In genomic region chr1:180920193-180920592, GRCh38 we compare ENCODE assay signal across 21 cellular contexts. TPM values are rescaled to one million over a fixed set of nuclear protein-coding genes. Genes with fewer than 3 reads are reported as not detected.
DNase-seq lines count a peak whose midpoint lies in the region; ATAC-seq, FAIRE-seq and TF ChIP-seq lines count a peak whose summit lies in the region.
"Had no signal": no experiment of that assay in that cellular context is flagged by ENCODE, and none has a peak within 500 bp of the region (broad histone marks: within the 10 kb centered on the region; RNA-seq: fewer than 3 reads in every experiment).

No MANE protein-coding gene starts in this region.

- no peak overlapping the region for H3K27ac ChIP-seq in BLaER1
- peak overlapping the region; percentile 57 for H3K27ac ChIP-seq in KOPT-K1 (ENCODE audit: low read depth, low read length, poor library complexity, severe bottlenecking)
- no peak overlapping the region for H3K27ac ChIP-seq in H1 (ENCODE audit: low read depth, low read length)
- no peak overlapping the region for H3K27ac ChIP-seq in neuronal stem cell (replicated peaks; ENCODE audit: low read length)
- no peak overlapping the region for H3K27ac ChIP-seq in GM23248
- H3K27ac ChIP-seq: A549, C4-2B had no signal

- H3K4me1 ChIP-seq in BLaER1 (peaks cover 69% of the 10 kb centered on the region), H1 (replicated peaks in 1 of 4; ENCODE audit: control insufficient read depth in 3 of 4, insufficient read depth in 4 of 4, low read length in 3 of 4) (peaks cover 21 to 33% (median 28%) of the 10 kb centered on the region in 4 experiments), neuronal stem cell (ENCODE audit: control insufficient read depth in 2 of 2, insufficient read depth in 1 of 2, low read depth in 1 of 2, low read length in 2 of 2) (peaks cover 32 to 33% of the 10 kb centered on the region in 2 donors), GM23248 (ENCODE audit: insufficient read depth) (no peaks in the 10 kb centered on the region)
- H3K4me1 ChIP-seq: A549 had no signal

- no peak overlapping the region for H3K56ac ChIP-seq in H1 (replicated peaks; ENCODE audit: insufficient read length, low read depth, low read length)

- peaks cover 2% of the 10 kb centered on the region for H3K23me2 ChIP-seq in H1 (ENCODE audit: low read depth, low read length)

- H3K4me3 ChIP-seq in BLaER1 (no peak overlapping the region), H1 (ENCODE audit: extremely low read depth in 1 of 4, insufficient read depth in 2 of 4, low read depth in 3 of 4, low read length in 4 of 4) (no peak overlapping the region), neuronal stem cell (ENCODE audit: low read length in 2 of 2) (no peak overlapping the region), GM23248 (no peak overlapping the region)
- H3K4me3 ChIP-seq: A549, GM23338, HAP-1 had no signal

- H3F3A ChIP-seq in GM23248 (ENCODE audit: insufficient read depth): no peaks in the 10 kb centered on the region

- H3K4me2 ChIP-seq in BLaER1: peak overlapping the region; percentile 82
- no peak overlapping the region for H3K4me2 ChIP-seq in H1 (ENCODE audit: insufficient read depth in 1 of 2, low read depth in 2 of 2, low read length in 2 of 2)
- H3K4me2 ChIP-seq in neuronal stem cell (ENCODE audit: insufficient read depth, low read length, poor library complexity, severe bottlenecking): no peak overlapping the region
- no peak overlapping the region for H3K4me2 ChIP-seq in GM23248 (ENCODE audit: unreplicated experiment)
- H3K4me2 ChIP-seq: A549, GM23338 had no signal

- CTCF ChIA-PET in H1 (lab: Charles Lee; ENCODE audit: partially characterized antibody): interaction anchor here (0.6 to 1.8 kb wide), 20 partner anchors 9 to 466 kb away, joined by 3 to 14 read pairs (median 4); partner anchors contain the start of gene KIAA1614

- H3K27me3 ChIP-seq in BLaER1 (peaks cover 17% of the 10 kb centered on the region), H1 (replicated peaks in 1 of 4; ENCODE audit: control insufficient read depth in 3 of 4, extremely low read depth in 1 of 4, insufficient read depth in 3 of 4, low read length in 3 of 4) (no peaks in the 10 kb centered on the region; a peak in 1 of 7 replicates), neuronal stem cell (ENCODE audit: control insufficient read depth in 3 of 3, insufficient read depth in 3 of 3, low read depth in 1 of 3, low read length in 3 of 3) (no peaks in the 10 kb centered on the region), GM23248 (replicated peaks; ENCODE audit: insufficient read depth) (no peaks in the 10 kb centered on the region)
- H3K27me3 ChIP-seq: BE2C had no signal

- H4K8ac ChIP-seq in H1 (ENCODE audit: extremely low read depth, insufficient read depth, low read length): no peak overlapping the region
- no peak overlapping the region for H4K8ac ChIP-seq in neuronal stem cell (ENCODE audit: low read depth, low read length)

- H2AK5ac ChIP-seq in H1 (ENCODE audit: low read depth, low read length) (0 out of 2 replicates have a peak overlapping the region, but pooled peaks have one; percentile 20), neuronal stem cell (ENCODE audit: low read depth, low read length) (peak overlapping the region; percentile 33)

- TF ChIP-seq POLR2A in H1 (IDR thresholded peaks at IDR 0.05; ENCODE audit: control extremely low read depth in 1 of 2, low read depth in 2 of 2, low read length in 2 of 2) (no peak), GM12892 (IDR thresholded peaks at IDR 0.05; ENCODE audit: low read depth, low read length) (no peak)

- FAIRE-seq in H1 (lab: Jason Lieb, UNC) (no peak), GM12892 (lab: Jason Lieb, UNC) (no peak)
- FAIRE-seq: A549, G401.6, H54 had no signal

- H2BK15ac ChIP-seq in H1 (ENCODE audit: low read length): no peak overlapping the region
- H2BK15ac ChIP-seq in neuronal stem cell (ENCODE audit: low read length): no peak overlapping the region

- POLR2A ChIA-PET in H1 (lab: Charles Lee; ENCODE audit: partially characterized antibody): interaction anchor here (0.7 to 1.0 kb wide), 3 partner anchors 19 to 47 kb away, joined by 3 read pairs; no protein-coding TSS in a partner anchor

- H3K9me3 ChIP-seq in BLaER1 (no peaks in the 10 kb centered on the region), KOPT-K1 (ENCODE audit: insufficient read depth, low read length, poor library complexity, severe bottlenecking) (no peaks in the 10 kb centered on the region), H1 (ENCODE audit: insufficient read depth in 2 of 2, low read depth in 1 of 2, low read length in 1 of 2) (no peaks in the 10 kb centered on the region), neuronal stem cell (replicated peaks in 1 of 2; ENCODE audit: control insufficient read depth in 2 of 2, insufficient read depth in 1 of 2, low read depth in 1 of 2, low read length in 2 of 2) (peaks cover 0 to 6% of the 10 kb centered on the region in 2 donors), GM23248 (ENCODE audit: low read depth) (no peaks in the 10 kb centered on the region)
- H3K9me3 ChIP-seq: A549, BE2C, Caco-2, HAP-1 had no signal

- DNase-seq in H1 (ENCODE audit: low read depth in 1 of 2, low spot score in 2 of 2) (no peak), neuronal stem cell (ENCODE audit: low spot score) (no peak), GM12892 (ENCODE audit: insufficient read length) (no peak), GM23248 (no peak)
- DNase-seq: 8988T; AML-193; BE2C; Caco-2; CD4-positive, CD25-positive, alpha-beta regulatory T cell; CD8-positive, alpha-beta T cell; DMS153; DND-41 had no signal

- H2BK20ac ChIP-seq in H1 (ENCODE audit: low read length): no peak overlapping the region

- 87% methylated on average over 7 of the region's 7 CpGs; no CpG with 5 or more reads in 1 of the 2 experiments for WGBS in H1 (ENCODE audit: extremely low coverage in 1 of 2, insufficient coverage in 1 of 2, insufficient read length in 1 of 2, insufficient replicate concordance in 2 of 2, low coverage in 1 of 2, low lambda C conversion rate in 2 of 2, missing lambda C conversion rate in 1 of 2), 2 experiments
- WGBS in neuronal stem cell (ENCODE audit: extremely low coverage in 2 of 2, insufficient read length in 2 of 2, insufficient replicate concordance in 1 of 2), 2 donors: no CpG with 5 or more reads among the region's 7 CpGs
- 78 to 83% methylated on average over 7 of the region's 7 CpGs for WGBS in GM23248 (ENCODE audit: low coverage in 1 of 2, low lambda C conversion rate in 2 of 2, missing lambda C conversion rate in 2 of 2), 2 experiments

- no peak for TF ChIP-seq RAD21 in H1 (IDR thresholded peaks at IDR 0.05 in 1 of 2, conservative IDR thresholded peaks at IDR 0.05 in 1 of 2; ENCODE audit: low read depth in 2 of 2, low read length in 2 of 2)

- H3K79me1 ChIP-seq in H1 (ENCODE audit: low read depth, low read length) (no peaks in the 10 kb centered on the region), neuronal stem cell (ENCODE audit: low read depth, low read length) (no peaks in the 10 kb centered on the region)

- no peak overlapping the region for H4K91ac ChIP-seq in H1 (replicated peaks; ENCODE audit: insufficient read length, low read length)
- no peak overlapping the region for H4K91ac ChIP-seq in neuronal stem cell (ENCODE audit: low read depth, low read length, poor library complexity)

- TF ChIP-seq CTCF in H1 (IDR thresholded peaks at IDR 0.05; ENCODE audit: control extremely low read depth in 1 of 3, insufficient read depth in 1 of 3, low read depth in 1 of 3, low read length in 3 of 3): no peak

- no peak for ATAC-seq in HG03520 (IDR thresholded peaks at IDR 0.05; ENCODE audit: unreplicated experiment)
- ATAC-seq: CD8-positive, alpha-beta T cell; GM23338 had no signal

- no peak overlapping the region for H3K9ac ChIP-seq in BLaER1
- no peak overlapping the region for H3K9ac ChIP-seq in H1 (replicated peaks in 1 of 4; ENCODE audit: extremely low read depth in 1 of 4, low read depth in 3 of 4, low read length in 3 of 4)
- H3K9ac ChIP-seq in neuronal stem cell (ENCODE audit: low read depth, low read length, poor library complexity): no peak overlapping the region
- H3K9ac ChIP-seq in GM23248: no peak overlapping the region

- no peak overlapping the region for H4K5ac ChIP-seq in H1 (ENCODE audit: insufficient read length, low read depth, low read length)

- H3K36me3 ChIP-seq in BLaER1: no peaks in the 10 kb centered on the region
- H3K36me3 ChIP-seq in KOPT-K1 (ENCODE audit: insufficient read depth, low read length): no peaks in the 10 kb centered on the region
- no peaks in the 10 kb centered on the region for H3K36me3 ChIP-seq in H1 (ENCODE audit: control insufficient read depth in 2 of 4, insufficient read depth in 4 of 4, low read length in 3 of 4)
- no peaks in the 10 kb centered on the region for H3K36me3 ChIP-seq in neuronal stem cell (replicated peaks in 1 of 2; ENCODE audit: control insufficient read depth in 2 of 2, insufficient read depth in 2 of 2, low read length in 2 of 2)
- no peaks in the 10 kb centered on the region for H3K36me3 ChIP-seq in GM23248 (ENCODE audit: low read depth)
- H3K36me3 ChIP-seq: BE2C, HAP-1 had no signal

- H3K23ac ChIP-seq in H1 (ENCODE audit: insufficient read length): no peak overlapping the region
- H3K23ac ChIP-seq in neuronal stem cell (ENCODE audit: low read depth, low read length, poor library complexity): no peak overlapping the region

- no peaks in the 10 kb centered on the region for H3K9me2 ChIP-seq in GM23248 (ENCODE audit: insufficient read depth)

- in situ Hi-C loops in GM23248 (cut with MboI): no loop called here

- H3K4ac ChIP-seq in H1 (replicated peaks; ENCODE audit: insufficient read length, low read depth, low read length) (no peak overlapping the region), neuronal stem cell (ENCODE audit: low read length) (no peak overlapping the region)

- H4K20me1 ChIP-seq in BLaER1: no peaks in the 10 kb centered on the region; the same call in 1 of the 2 replicates
- H4K20me1 ChIP-seq in H1 (replicated peaks in 1 of 2; ENCODE audit: control insufficient read depth in 1 of 2, insufficient read depth in 2 of 2, low read length in 2 of 2): no peaks in the 10 kb centered on the region
- no peaks in the 10 kb centered on the region for H4K20me1 ChIP-seq in GM23248 (ENCODE audit: insufficient read depth)

- no peak for TF ChIP-seq EP300 in H1 (IDR thresholded peaks at IDR 0.05; ENCODE audit: borderline replicate concordance in 1 of 2, low read depth in 2 of 2, low read length in 2 of 2)

- H3K14ac ChIP-seq in H1 (ENCODE audit: insufficient read length) (no peak overlapping the region), neuronal stem cell (ENCODE audit: low read length) (no peak overlapping the region)

- H2AFZ ChIP-seq in H1 (ENCODE audit: low read length) (no peak overlapping the region), neuronal stem cell (ENCODE audit: low read length) (no peak overlapping the region), GM23248 (no peak overlapping the region)
- H2AFZ ChIP-seq: GM23338 had no signal

- H2BK12ac ChIP-seq in H1 (ENCODE audit: low read depth, low read length): peak overlapping the region; percentile 53; the same call in 1 of the 2 replicates
- H2BK12ac ChIP-seq in neuronal stem cell (ENCODE audit: low read length): peak overlapping the region; percentile 52

- no peak overlapping the region for H3K18ac ChIP-seq in H1 (ENCODE audit: extremely low read depth, low read length)
- H3K18ac ChIP-seq in neuronal stem cell (ENCODE audit: low read length): no peak overlapping the region

- H3K79me2 ChIP-seq in H1 (ENCODE audit: control insufficient read depth in 1 of 2, insufficient read depth in 2 of 2, low read length in 2 of 2): no peaks in the 10 kb centered on the region
- no peaks in the 10 kb centered on the region for H3K79me2 ChIP-seq in GM23248 (ENCODE audit: insufficient read depth)

- H2BK120ac ChIP-seq in H1 (replicated peaks; ENCODE audit: low read depth, low read length): no peak overlapping the region
- H2BK120ac ChIP-seq in neuronal stem cell (ENCODE audit: low read depth, low read length): no peak overlapping the region

- H2BK5ac ChIP-seq in H1 (ENCODE audit: low read depth, low read length): no peak overlapping the region
- H2BK5ac ChIP-seq in neuronal stem cell (ENCODE audit: low read length): no peak overlapping the region

RNA-seq across cellular contexts. Expression of gene KIAA1614, which starts 7.5 kb away (rescaled TPM):
- 2.6 and 3.1 TPM in 2 replicates for total RNA-seq in H1 (2021; fragmentation: NEBNext Ultra II Directional; extraction: Animal tissue kit (Norgen Biotek cat#: 25700))
- polyA plus RNA-seq in H1 (2011; rRNA removed) (1.3 and 1.9 TPM in 2 replicates), GM23248 (2016; fragmentation: Nextera tagmentation; extraction: Ambion mirVana) (1.3 and 2.7 TPM in 2 replicates)
- 1.8 TPM for polyA plus RNA-seq in H1 (2011; cell fraction: cytosol; rRNA removed)
- polyA plus RNA-seq in H1 (2011; cell fraction: nucleus; rRNA removed): 2.7 TPM
- polyA plus RNA-seq in H1 (2012, experiment 1 of 2): 1.0 to 2.5 TPM (median 1.8 TPM) in 4 replicates
- polyA plus RNA-seq in H1 (2012, experiment 2 of 2): 1.8 TPM
- 1.8 TPM for polyA plus RNA-seq in H1 (2013, experiment 1 of 2)
- 0.81 TPM for polyA plus RNA-seq in H1 (2013, experiment 2 of 2)
- polyA minus RNA-seq in H1 (2011; rRNA and poly(A)+ RNA removed): 1.0 and 1.6 TPM in 2 replicates
- polyA minus RNA-seq in H1 (2011; cell fraction: cytosol; rRNA and poly(A)+ RNA removed): 1.8 TPM
- 3.0 TPM for polyA minus RNA-seq in H1 (2011; cell fraction: nucleus; rRNA and poly(A)+ RNA removed)
- 3.4 TPM for polyA plus RNA-seq in neuronal stem cell (2013, experiment 1 of 2)
- 3.7 TPM for polyA plus RNA-seq in neuronal stem cell (2013, experiment 2 of 2)
- polyA plus RNA-seq in GM12892 (2012; ENCODE audit: missing spikeins): 0.40 TPM
- total RNA-seq in GM23248 (2014; rRNA removed; shearing (Covaris generic)): 8.6 and 11.7 TPM in 2 replicates
